22 cellular contexts compared by ENCODE assay signal in the genomic region with DNA sequence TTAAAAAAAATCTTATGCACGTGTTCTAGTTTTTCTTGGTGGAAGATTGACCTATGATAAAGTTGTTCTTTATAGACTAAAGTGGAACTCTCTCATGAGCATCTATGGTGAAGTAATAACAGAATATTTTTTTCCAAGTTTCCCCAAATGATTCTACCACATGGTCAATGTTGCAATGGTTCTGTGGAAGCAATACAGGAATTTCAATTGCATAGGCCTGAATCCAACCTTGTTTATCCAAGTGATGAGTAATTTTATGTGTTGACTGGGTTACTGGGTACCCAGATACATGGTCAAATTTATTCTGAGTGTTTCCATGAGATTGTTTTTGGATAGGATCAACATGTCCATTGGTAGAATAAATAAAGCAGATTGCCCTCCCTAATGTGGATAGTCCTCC.
DNase-seq lines count a peak whose midpoint lies in the region; ATAC-seq, FAIRE-seq and TF ChIP-seq lines count a peak whose summit lies in the region.
"Had no signal": no experiment of that assay in that cellular context is flagged by ENCODE, and none has a peak within 500 bp of the region (broad histone marks: within the 10 kb centered on the region; RNA-seq: fewer than 3 reads in every experiment).

No MANE protein-coding gene starts in this region.

- no peaks in the 10 kb centered on the region for H3K4me1 Mint-ChIP-seq in activated T-cell treated with anti-CD3 and anti-CD28 coated beads, Interleukin-2, amount 50 U/mL, for 24 hours (ENCODE audit: low read depth)
- no peaks in the 10 kb centered on the region for H3K4me1 Mint-ChIP-seq in activated T-helper 1 cell treated with anti-CD3 and anti-CD28 coated beads, Interleukin-12 subunit alpha, Interleukin-12 subunit beta, Interleukin-2, Interleukin-4 antibody, amounts not matched to agents 30 ng/mL and 10 ng/mL and 1 ng/mL, durations not matched to agents 14 hours and 24 hours and 36 hours (ENCODE audit: low read depth)

- no peak for ATAC-seq in GM21576 (IDR thresholded peaks at IDR 0.05; ENCODE audit: unreplicated experiment)
- ATAC-seq: A549; CD8-positive, alpha-beta T cell; HepG2 had no signal

- H3K9me3 Mint-ChIP-seq in activated T-cell treated with anti-CD3 and anti-CD28 coated beads, Interleukin-2, amount 50 U/mL, for 24 hours = peaks cover 11% of the 10 kb centered on the region
- peaks cover 6% of the 10 kb centered on the region for H3K9me3 Mint-ChIP-seq in activated T-helper 1 cell treated with anti-CD3 and anti-CD28 coated beads, Interleukin-12 subunit alpha, Interleukin-12 subunit beta, Interleukin-2, Interleukin-4 antibody, amounts not matched to agents 30 ng/mL and 10 ng/mL and 1 ng/mL, durations not matched to agents 14 hours and 24 hours and 36 hours

- H3K27ac Mint-ChIP-seq in activated T-cell treated with anti-CD3 and anti-CD28 coated beads, Interleukin-2, amount 50 U/mL, for 24 hours = no peak overlapping the region
- H3K27ac Mint-ChIP-seq in activated T-helper 1 cell treated with anti-CD3 and anti-CD28 coated beads, Interleukin-12 subunit alpha, Interleukin-12 subunit beta, Interleukin-2, Interleukin-4 antibody, amounts not matched to agents 30 ng/mL and 10 ng/mL and 1 ng/mL, durations not matched to agents 14 hours and 24 hours and 36 hours = no peak overlapping the region
- H3K27ac Mint-ChIP-seq: CD8-positive, alpha-beta T cell had no signal

- intact Hi-C loops in activated T-helper 1 cell treated with anti-CD3 and anti-CD28 coated beads, Interleukin-12 subunit alpha, Interleukin-12 subunit beta, Interleukin-2, Interleukin-4 antibody, amounts not matched to agents 30 ng/mL and 10 ng/mL and 1 ng/mL, durations not matched to agents 14 hours and 24 hours and 36 hours (cut with micrococcal nuclease) = no loop called here

- no peaks in the 10 kb centered on the region for H3K36me3 Mint-ChIP-seq in activated T-cell treated with anti-CD3 and anti-CD28 coated beads, Interleukin-2, amount 50 U/mL, for 24 hours (ENCODE audit: low read depth)
- H3K36me3 Mint-ChIP-seq in activated T-helper 1 cell treated with anti-CD3 and anti-CD28 coated beads, Interleukin-12 subunit alpha, Interleukin-12 subunit beta, Interleukin-2, Interleukin-4 antibody, amounts not matched to agents 30 ng/mL and 10 ng/mL and 1 ng/mL, durations not matched to agents 14 hours and 24 hours and 36 hours (ENCODE audit: low read depth) = no peaks in the 10 kb centered on the region
- H3K36me3 Mint-ChIP-seq: CD8-positive, alpha-beta T cell had no signal

- TF ChIP-seq POLR2A in H54 (IDR thresholded peaks at IDR 0.05; ENCODE audit: low read depth, low read length) = no peak

- TF ChIP-seq CTCF in fibroblast of mammary gland (conservative IDR thresholded peaks at IDR 0.05; ENCODE audit: control insufficient read depth, insufficient read depth, low read depth, low read length) = no peak

- FAIRE-seq in H54 (lab: Jason Lieb, UNC) = peak; percentile 27
- FAIRE-seq: A549, HepG2 had no signal

- H3K4me3 Mint-ChIP-seq in activated T-cell treated with anti-CD3 and anti-CD28 coated beads, Interleukin-2, amount 50 U/mL, for 24 hours = no peak overlapping the region
- H3K4me3 Mint-ChIP-seq in activated T-helper 1 cell treated with anti-CD3 and anti-CD28 coated beads, Interleukin-12 subunit alpha, Interleukin-12 subunit beta, Interleukin-2, Interleukin-4 antibody, amounts not matched to agents 30 ng/mL and 10 ng/mL and 1 ng/mL, durations not matched to agents 14 hours and 24 hours and 36 hours = no peak overlapping the region
- H3K4me3 Mint-ChIP-seq: CD8-positive, alpha-beta T cell had no signal

- no peaks in the 10 kb centered on the region for H3K27me3 Mint-ChIP-seq in activated T-cell treated with anti-CD3 and anti-CD28 coated beads, Interleukin-2, amount 50 U/mL, for 24 hours
- no peaks in the 10 kb centered on the region for H3K27me3 Mint-ChIP-seq in activated T-helper 1 cell treated with anti-CD3 and anti-CD28 coated beads, Interleukin-12 subunit alpha, Interleukin-12 subunit beta, Interleukin-2, Interleukin-4 antibody, amounts not matched to agents 30 ng/mL and 10 ng/mL and 1 ng/mL, durations not matched to agents 14 hours and 24 hours and 36 hours (ENCODE audit: insufficient read depth)

- no peak overlapping the region for H3K4me3 ChIP-seq in fibroblast of mammary gland (ENCODE audit: control insufficient read depth, low read depth, low read length)
- no peak overlapping the region for H3K4me3 ChIP-seq in skeletal muscle cell (ENCODE audit: low read depth, low read length)
- H3K4me3 ChIP-seq: A549; BLaER1 treated with 17β-estradiol and CSF1 and Interleukin-3, amounts not matched to agents 10 nM and 100 nM; PC-9 had no signal

- DNase-seq in H54 (ENCODE audit: insufficient read length, low spot score) (no peak), amniotic epithelial cell (ENCODE audit: low read depth) (peak; percentile 25), fibroblast of mammary gland (ENCODE audit: low read depth) (peak; percentile 53), skeletal muscle cell (ENCODE audit: low read depth) (peak; percentile 1)
- no peak for DNase-seq in activated T-cell treated with anti-CD3 and anti-CD28 coated beads, Interleukin-2, amount 50 U/mL, for 24 hours
- DNase-seq in activated T-helper 1 cell treated with anti-CD3 and anti-CD28 coated beads, Interleukin-12 subunit alpha, Interleukin-12 subunit beta, Interleukin-2, Interleukin-4 antibody, amounts not matched to agents 30 ng/mL and 10 ng/mL and 1 ng/mL, durations not matched to agents 14 hours and 24 hours and 36 hours (ENCODE audit: low spot score) = no peak
- DNase-seq: Calu3; CD8-positive, alpha-beta T cell; GF-D8; GOT3; KBM-7; NCI-H1048; NCI-H1436; NCI-H2029; NCI-H345; NCI-H524 treated with DMSO at 0.1 percent for 48 hours; PC-9; SIG-M5 had no signal

Comparison
In these comparisons a context has a peak if more than half of its experiments do, and no peak if none do; other contexts are left out.
1. DNase-seq: peak in amniotic epithelial cell (single experiment), fibroblast of mammary gland (single experiment) and skeletal muscle cell (single experiment); none in H54 (single experiment), activated T-cell treated with anti-CD3 and anti-CD28 coated beads, Interleukin-2, amount 50 U/mL, for 24 hours (single experiment) and activated T-helper 1 cell treated with anti-CD3 and anti-CD28 coated beads, Interleukin-12 subunit alpha, Interleukin-12 subunit beta, Interleukin-2, Interleukin-4 antibody, amounts not matched to agents 30 ng/mL and 10 ng/mL and 1 ng/mL, durations not matched to agents 14 hours and 24 hours and 36 hours (single experiment).